ENCODE assay signal across 8 cellular contexts in genomic region chr16:69964960-69965660, GRCh38. TPM values are rescaled to one million over a fixed set of nuclear protein-coding genes. Genes with fewer than 3 reads are reported as not detected.
DNase-seq lines count a peak whose midpoint lies in the region; ATAC-seq and TF ChIP-seq lines count a peak whose summit lies in the region.
"Not testable (repeated sequence)": the region's sequence is repeated elsewhere in the genome, so short reads cannot be mapped to it uniquely, and the experiment has no call there.

No MANE protein-coding gene starts in this region.

- not testable (repeated sequence) for H3K27ac ChIP-seq in HUES6 (ENCODE audit: low read depth, low read length)
- H3K27ac ChIP-seq in dorsolateral prefrontal cortex (peak overlapping the region in 4 of 59 donors; percentile 11 to 53 (median 32)), heart left ventricle (peak overlapping the region in 11 of 12 donors; percentile 38 to 89 (median 76)), lower lobe of right lung (peak overlapping the region; percentile 71), psoas muscle (peak overlapping the region; percentile 58), upper lobe of right lung (peak overlapping the region; percentile 71)

- CTCF ChIA-PET in activated CD4-positive, alpha-beta T cell treated with anti-CD3 and anti-CD28 coated beads for 36 hours (lab: Charles Lee): not testable (repeated sequence)

- intact Hi-C loops in activated CD4-positive, alpha-beta T cell treated with anti-CD3 and anti-CD28 coated beads for 36 hours (cut with DNase I, micrococcal nuclease); dorsolateral prefrontal cortex (cut with DNase I); heart left ventricle (cut with DNase I); lower lobe of right lung (cut with DNase I); psoas muscle (cut with DNase I); upper lobe of right lung (cut with DNase I): not testable (repeated sequence)

- H3K27me3 ChIP-seq in HUES6 (ENCODE audit: control insufficient read depth, insufficient read depth, low read length); dorsolateral prefrontal cortex; heart left ventricle; lower lobe of right lung (ENCODE audit: low read depth); psoas muscle (ENCODE audit: insufficient read depth in 3 of 3, low read length in 2 of 3); upper lobe of right lung: not testable (repeated sequence)

- H3K4me3 ChIP-seq in HUES6 (ENCODE audit: low read depth, low read length): peak overlapping the region; percentile 47
- H3K4me3 ChIP-seq in dorsolateral prefrontal cortex: peak overlapping the region in 47 of 59 donors; percentile 15 to 68 (median 47)
- H3K4me3 ChIP-seq in heart left ventricle: peak overlapping the region; percentile 17 to 80 (median 54)
- H3K4me3 ChIP-seq in lower lobe of right lung: peak overlapping the region; percentile 56
- H3K4me3 ChIP-seq in psoas muscle: peak overlapping the region; percentile 67
- peak overlapping the region; percentile 52 for H3K4me3 ChIP-seq in upper lobe of right lung

- peak; percentile 39 for ATAC-seq in activated CD4-positive, alpha-beta T cell treated with anti-CD3 and anti-CD28 coated beads for 36 hours
- peak; percentile 85 to 98 (median 94) for ATAC-seq in heart left ventricle
- peak; percentile 90 to 92 for ATAC-seq in lower lobe of right lung
- peak; percentile 72 to 92 (median 78) for ATAC-seq in psoas muscle
- ATAC-seq in upper lobe of right lung: peak; percentile 95

- DNase-seq in Daoy (ENCODE audit: low read depth) (peak; percentile 65), dorsolateral prefrontal cortex (peak in 1 of 10 donors; percentile 56), heart left ventricle (peak; percentile 46 to 84 (median 81)), lower lobe of right lung (peak; percentile 71), psoas muscle (peak; percentile 70 to 84), upper lobe of right lung (peak; percentile 86)
- DNase-seq in activated CD4-positive, alpha-beta T cell treated with anti-CD3 and anti-CD28 coated beads for 36 hours: not testable (repeated sequence)

- H3K9ac ChIP-seq in HUES6 (ENCODE audit: low read length): peak overlapping the region; percentile 58

- H3K9me3 ChIP-seq in HUES6 (ENCODE audit: control insufficient read depth, insufficient read depth, low read depth, low read length); heart left ventricle; lower lobe of right lung; psoas muscle; upper lobe of right lung: not testable (repeated sequence)

- not testable (repeated sequence) for H3K4me1 Mint-ChIP-seq in activated CD4-positive, alpha-beta T cell treated with anti-CD3 and anti-CD28 coated beads for 36 hours

- not testable (repeated sequence) for TF ChIP-seq CTCF in dorsolateral prefrontal cortex (IDR thresholded peaks at IDR 0.05 in 54 of 56, conservative IDR thresholded peaks at IDR 0.05 in 2 of 56; ENCODE audit: low read depth in 1 of 56, partially characterized antibody in 56 of 56); heart left ventricle (IDR thresholded peaks at IDR 0.05); lower lobe of right lung (IDR thresholded peaks at IDR 0.05); psoas muscle (IDR thresholded peaks at IDR 0.05); upper lobe of right lung (IDR thresholded peaks at IDR 0.05)

- not testable (repeated sequence) for H3K4me3 Mint-ChIP-seq in activated CD4-positive, alpha-beta T cell treated with anti-CD3 and anti-CD28 coated beads for 36 hours

- not testable (repeated sequence) for H3K36me3 Mint-ChIP-seq in activated CD4-positive, alpha-beta T cell treated with anti-CD3 and anti-CD28 coated beads for 36 hours (ENCODE audit: low read depth)

- H3K9me3 Mint-ChIP-seq in activated CD4-positive, alpha-beta T cell treated with anti-CD3 and anti-CD28 coated beads for 36 hours (ENCODE audit: low read depth): not testable (repeated sequence)

- POLR2A ChIA-PET in activated CD4-positive, alpha-beta T cell treated with anti-CD3 and anti-CD28 coated beads for 36 hours (lab: Charles Lee): not testable (repeated sequence)

- WGBS in heart left ventricle, 4 donors: 10 to 88% (median 38%) methylated on average over 6 to 56 of the region's 68 CpGs
- 11 to 77% (median 40%) methylated on average over 2 to 52 of the region's 68 CpGs for WGBS in psoas muscle, 3 donors

- TF ChIP-seq POLR2A in heart left ventricle (IDR thresholded peaks at IDR 0.05): peak in 1 of 2 donors; percentile 81

- H3K36me3 ChIP-seq in HUES6 (ENCODE audit: control insufficient read depth, insufficient read depth, low read length); heart left ventricle; lower lobe of right lung; psoas muscle (ENCODE audit: insufficient read depth in 1 of 2, low read depth in 1 of 2); upper lobe of right lung: not testable (repeated sequence)

- H3K27me3 Mint-ChIP-seq in activated CD4-positive, alpha-beta T cell treated with anti-CD3 and anti-CD28 coated beads for 36 hours: not testable (repeated sequence)

- not testable (repeated sequence) for H3K4me1 ChIP-seq in HUES6 (ENCODE audit: control insufficient read depth, insufficient read depth, low read length); heart left ventricle; lower lobe of right lung; psoas muscle; upper lobe of right lung

- not testable (repeated sequence) for H3K27ac Mint-ChIP-seq in activated CD4-positive, alpha-beta T cell treated with anti-CD3 and anti-CD28 coated beads for 36 hours

RNA-seq across cellular contexts. Expression of gene CLEC18A, which starts 14.0 kb away (rescaled TPM):
- 1.2 TPM in 1 of 2 replicates, not detected in the other for total RNA-seq in Daoy (2014; rRNA removed; shearing (Covaris generic))
- under 1 TPM; 0.32 to 0.37 TPM for total RNA-seq in activated CD4-positive, alpha-beta T cell treated with anti-CD3 and anti-CD28 coated beads for 36 hours
- total RNA-seq in dorsolateral prefrontal cortex (10 to 100 TPM in 5 of 120 experiments, 1 to 10 TPM in 108, under 1 TPM in 6, not detected in 1; 0.35 to 15.8 (median 3.8) TPM), heart left ventricle (1 to 10 TPM in 1 of 9 donors, under 1 TPM in 3, not detected in 5; 0.09 to 1.1 (median 0.17) TPM), lower lobe of right lung (2.7 TPM), psoas muscle (under 1 TPM in 2 of 4 donors, not detected in 2; 0.21 to 0.22 TPM), upper lobe of right lung (2.0 TPM)
- polyA plus RNA-seq in heart left ventricle (under 1 TPM; 0.08 to 0.10 TPM), psoas muscle (under 1 TPM; 0.10 to 0.27 (median 0.27) TPM)

Comparison
In these comparisons a context has a peak if more than half of its experiments do, and no peak if none do; other contexts are left out.
1. ATAC-seq: peak in every context shown above with its lines; median percentile 95 in upper lobe of right lung; 94 in heart left ventricle; 91 in lower lobe of right lung; 78 in psoas muscle; 39 in activated CD4-positive, alpha-beta T cell treated with anti-CD3 and anti-CD28 coated beads for 36 hours.